In genomic region chr14:77710364-77710763, GRCh38 we compare ENCODE assay signal across 17 cellular contexts. TPM values are rescaled to one million over a fixed set of nuclear protein-coding genes. Genes with fewer than 3 reads are reported as not detected.
A peak's percentile ranks its signal among the peaks of the same experiment; 100 is the strongest.
DNase-seq lines count a peak whose midpoint lies in the region; ATAC-seq and TF ChIP-seq lines count a peak whose summit lies in the region.
"Had no signal": no experiment of that assay in that cellular context is flagged by ENCODE, and none has a peak within 500 bp of the region (broad histone marks: within the 10 kb centered on the region; RNA-seq: fewer than 3 reads in every experiment).

No MANE protein-coding gene starts in this region.

- peaks cover 31% of the 10 kb centered on the region for H3K36me3 Mint-ChIP-seq in T-helper 2 cell treated with Interferon-gamma antibody and Interleukin-4, amounts not matched to agents 5 μg/mL and 100 μg/mL, for 36 hours (ENCODE audit: low read depth)
- peaks cover 26% of the 10 kb centered on the region for H3K36me3 Mint-ChIP-seq in HFFc6 (ENCODE audit: low read depth)
- H3K36me3 Mint-ChIP-seq in activated naive CD8-positive, alpha-beta T cell treated with anti-CD3 and anti-CD28 coated beads for 36 hours = peaks cover 37% of the 10 kb centered on the region
- H3K36me3 Mint-ChIP-seq in naive thymus-derived CD8-positive, alpha-beta T cell = peaks cover 5 to 50% (median 7%) of the 10 kb centered on the region in 3 donors

- H3K9me3 Mint-ChIP-seq in T-helper 2 cell treated with Interferon-gamma antibody and Interleukin-4, amounts not matched to agents 5 μg/mL and 100 μg/mL, for 36 hours = no peaks in the 10 kb centered on the region
- H3K9me3 Mint-ChIP-seq in HFFc6 = no peaks in the 10 kb centered on the region
- no peaks in the 10 kb centered on the region for H3K9me3 Mint-ChIP-seq in activated naive CD8-positive, alpha-beta T cell treated with anti-CD3 and anti-CD28 coated beads for 36 hours
- H3K9me3 Mint-ChIP-seq in naive thymus-derived CD8-positive, alpha-beta T cell = no peaks in the 10 kb centered on the region

- peak overlapping the region; percentile 2 for H3K4me3 Mint-ChIP-seq in T-helper 2 cell treated with Interferon-gamma antibody and Interleukin-4, amounts not matched to agents 5 μg/mL and 100 μg/mL, for 36 hours
- 0 out of 2 replicates have a peak overlapping the region, but pooled peaks have one; percentile 10 for H3K4me3 Mint-ChIP-seq in HFFc6
- H3K4me3 Mint-ChIP-seq in activated naive CD8-positive, alpha-beta T cell treated with anti-CD3 and anti-CD28 coated beads for 36 hours = peak overlapping the region; percentile 87
- H3K4me3 Mint-ChIP-seq in naive thymus-derived CD8-positive, alpha-beta T cell = peak overlapping the region in 4 of 10 donors; percentile 7 to 97 (median 27)

- no peak for DNase-seq in T-helper 2 cell treated with Interferon-gamma antibody and Interleukin-4, amounts not matched to agents 5 μg/mL and 100 μg/mL, for 36 hours (ENCODE audit: low spot score)
- DNase-seq in T-helper 2 cell (no peak), HFFc6 (no peak), hepatic stellate cell (ENCODE audit: low spot score) (no peak), DMS153 (lab: John Stamatoyannopoulos, UW) (no peak)
- DNase-seq in activated naive CD8-positive, alpha-beta T cell treated with anti-CD3 and anti-CD28 coated beads for 36 hours = no peak
- DNase-seq in naive thymus-derived CD8-positive, alpha-beta T cell = no peak
- no peak for DNase-seq in stimulated activated CD4-positive, alpha-beta T cell treated with anti-CD3 and anti-CD28 coated beads, Interleukin-12 subunit alpha, Interleukin-12 subunit beta, amount 100 ng/mL, for 4 hours
- DNase-seq: COR-L47; esophagus squamous epithelium; heart right ventricle; left ventricle myocardium inferior; NCI-H1092; NCI-H2171; right lobe of liver; stimulated activated CD4-positive, alpha-beta T cell treated with anti-CD3 and anti-CD28 coated beads, Interleukin-4, amount 100 ng/mL, for 1 hour; transverse colon had no signal

- no peak overlapping the region for H3K27ac Mint-ChIP-seq in T-helper 2 cell treated with Interferon-gamma antibody and Interleukin-4, amounts not matched to agents 5 μg/mL and 100 μg/mL, for 36 hours
- peak overlapping the region; percentile 46; the same call in 1 of the 2 replicates for H3K27ac Mint-ChIP-seq in HFFc6
- no peak overlapping the region for H3K27ac Mint-ChIP-seq in activated naive CD8-positive, alpha-beta T cell treated with anti-CD3 and anti-CD28 coated beads for 36 hours
- H3K27ac Mint-ChIP-seq in naive thymus-derived CD8-positive, alpha-beta T cell = peak overlapping the region in 6 of 10 donors; percentile 1 to 91 (median 28)

- H3K27me3 Mint-ChIP-seq in T-helper 2 cell treated with Interferon-gamma antibody and Interleukin-4, amounts not matched to agents 5 μg/mL and 100 μg/mL, for 36 hours (ENCODE audit: low read depth) = no peaks in the 10 kb centered on the region
- H3K27me3 Mint-ChIP-seq in HFFc6 (ENCODE audit: insufficient read depth) = no peaks in the 10 kb centered on the region
- no peaks in the 10 kb centered on the region for H3K27me3 Mint-ChIP-seq in activated naive CD8-positive, alpha-beta T cell treated with anti-CD3 and anti-CD28 coated beads for 36 hours
- H3K27me3 Mint-ChIP-seq in naive thymus-derived CD8-positive, alpha-beta T cell = no peaks in the 10 kb centered on the region

- POLR2A ChIA-PET in naive thymus-derived CD8-positive, alpha-beta T cell (lab: Charles Lee) = no interaction called here

- TF ChIP-seq CTCF in HFFc6 (IDR thresholded peaks at IDR 0.05) = no peak

- peaks cover 34% of the 10 kb centered on the region for H3K4me1 Mint-ChIP-seq in T-helper 2 cell treated with Interferon-gamma antibody and Interleukin-4, amounts not matched to agents 5 μg/mL and 100 μg/mL, for 36 hours (ENCODE audit: low read depth)
- peaks cover 36% of the 10 kb centered on the region for H3K4me1 Mint-ChIP-seq in HFFc6 (ENCODE audit: low read depth)
- peaks cover 36% of the 10 kb centered on the region for H3K4me1 Mint-ChIP-seq in activated naive CD8-positive, alpha-beta T cell treated with anti-CD3 and anti-CD28 coated beads for 36 hours
- peaks cover 24 to 50% (median 45%) of the 10 kb centered on the region in 4 donors for H3K4me1 Mint-ChIP-seq in naive thymus-derived CD8-positive, alpha-beta T cell

- no peak for ATAC-seq in naive thymus-derived CD8-positive, alpha-beta T cell
- ATAC-seq: heart right ventricle had no signal

RNA-seq across cellular contexts. Expression of gene SLIRP, which starts 2.5 kb away (rescaled TPM):
- 100 to 1,000 TPM; 152 to 209 (median 182) TPM for total RNA-seq in HFFc6 (2021; fragmentation: NEBNext Ultra II Directional; extraction: Animal tissue kit (Norgen Biotek cat#: 25700))
- total RNA-seq in activated naive CD8-positive, alpha-beta T cell treated with anti-CD3 and anti-CD28 coated beads for 36 hours = 100 to 1,000 TPM; 182 to 190 TPM
- 10 to 100 TPM; 44.8 to 55.0 TPM for total RNA-seq in naive thymus-derived CD8-positive, alpha-beta T cell
- 100 to 1,000 TPM; 235 to 244 (median 240) TPM for polyA plus RNA-seq in naive thymus-derived CD8-positive, alpha-beta T cell

RNA-seq across cellular contexts. Expression of gene ALKBH1, which starts 2.5 kb away (rescaled TPM):
- total RNA-seq in HFFc6 (2021; fragmentation: NEBNext Ultra II Directional; extraction: Animal tissue kit (Norgen Biotek cat#: 25700)) = 10 to 100 TPM; 10.1 to 13.9 (median 10.7) TPM
- total RNA-seq in activated naive CD8-positive, alpha-beta T cell treated with anti-CD3 and anti-CD28 coated beads for 36 hours = 10 to 100 TPM; 18.5 to 22.1 TPM
- total RNA-seq in naive thymus-derived CD8-positive, alpha-beta T cell = 10 to 100 TPM; 19.0 to 20.8 TPM
- polyA plus RNA-seq in naive thymus-derived CD8-positive, alpha-beta T cell = 1 to 10 TPM; 3.9 to 7.0 (median 4.4) TPM

RNA-seq across cellular contexts. Expression of gene SNW1, which starts 50.6 kb away (rescaled TPM):
- 10 to 100 TPM; 63.5 to 86.4 (median 75.9) TPM for total RNA-seq in HFFc6 (2021; fragmentation: NEBNext Ultra II Directional; extraction: Animal tissue kit (Norgen Biotek cat#: 25700))
- total RNA-seq in activated naive CD8-positive, alpha-beta T cell treated with anti-CD3 and anti-CD28 coated beads for 36 hours = 100 to 1,000 TPM; 114 to 117 TPM
- 100 to 1,000 TPM in 1 of 2 experiments, 10 to 100 TPM in 1; 96.6 to 108 TPM for total RNA-seq in naive thymus-derived CD8-positive, alpha-beta T cell
- polyA plus RNA-seq in naive thymus-derived CD8-positive, alpha-beta T cell = 10 to 100 TPM; 60.4 to 69.5 (median 61.9) TPM

Comparison
In these comparisons a context has a peak if more than half of its experiments do, and no peak if none do; other contexts are left out.
1. H3K27ac Mint-ChIP-seq: peak in HFFc6 (single experiment) and naive thymus-derived CD8-positive, alpha-beta T cell (6 of 10); none in T-helper 2 cell treated with Interferon-gamma antibody and Interleukin-4, amounts not matched to agents 5 μg/mL and 100 μg/mL, for 36 hours (single experiment) and activated naive CD8-positive, alpha-beta T cell treated with anti-CD3 and anti-CD28 coated beads for 36 hours (single experiment).